ENCODE assay signal across 18 cellular contexts in the genomic region with DNA sequence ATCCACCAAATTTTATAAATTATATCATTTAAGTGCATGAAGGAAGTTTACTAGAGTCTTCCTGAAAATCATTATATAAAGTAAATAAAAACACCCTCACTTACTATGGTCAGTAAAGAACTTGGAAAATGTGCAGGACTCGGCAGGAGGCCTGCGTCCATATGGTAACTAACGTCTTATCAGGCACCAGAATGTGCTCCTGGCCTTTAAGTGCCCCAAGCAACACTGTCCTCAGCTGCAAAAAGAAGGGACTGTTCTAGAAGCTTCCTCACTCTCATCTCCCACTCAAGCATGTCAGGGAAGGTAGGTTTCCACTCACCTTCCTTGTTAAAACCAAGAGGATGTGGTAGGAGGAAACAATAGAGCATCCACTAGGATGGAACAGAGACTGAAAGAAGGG. TPM values are rescaled to one million over a fixed set of nuclear protein-coding genes. Genes with fewer than 3 reads are reported as not detected.
DNase-seq lines count a peak whose midpoint lies in the region; ATAC-seq and TF ChIP-seq lines count a peak whose summit lies in the region.
"Had no signal": no experiment of that assay in that cellular context is flagged by ENCODE, and none has a peak within 500 bp of the region (broad histone marks: within the 10 kb centered on the region; RNA-seq: fewer than 3 reads in every experiment).

No MANE protein-coding gene starts in this region.

- no peaks in the 10 kb centered on the region for H3K9me3 ChIP-seq in heart right ventricle
- H3K9me3 ChIP-seq in right cardiac atrium (ENCODE audit: control insufficient read depth, low read length), result no peaks in the 10 kb centered on the region
- no peaks in the 10 kb centered on the region for H3K9me3 ChIP-seq in SJCRH30 (replicated peaks)
- H3K9me3 ChIP-seq: MG63 had no signal

- H3K36me3 Mint-ChIP-seq in activated CD8-positive, alpha-beta memory T cell treated with anti-CD3 and anti-CD28 coated beads, Interleukin-2, amount 10 ng/mL, durations not matched to agents 7 days and 5 days, result peaks cover 47% of the 10 kb centered on the region

- no peak overlapping the region for H3K4me3 Mint-ChIP-seq in activated CD8-positive, alpha-beta memory T cell treated with anti-CD3 and anti-CD28 coated beads, Interleukin-2, amount 10 ng/mL, durations not matched to agents 7 days and 5 days

- no peak for TF ChIP-seq CTCF in heart right ventricle (IDR thresholded peaks at IDR 0.05)

- H3K4me3 ChIP-seq in heart right ventricle (no peak overlapping the region), right cardiac atrium (ENCODE audit: low read length) (no peak overlapping the region), SJCRH30 (no peak overlapping the region)
- H3K4me3 ChIP-seq: MG63 had no signal

- peaks cover 28% of the 10 kb centered on the region for H3K4me1 Mint-ChIP-seq in activated CD8-positive, alpha-beta memory T cell treated with anti-CD3 and anti-CD28 coated beads, Interleukin-2, amount 10 ng/mL, durations not matched to agents 7 days and 5 days

- no peaks in the 10 kb centered on the region for H3K9me3 Mint-ChIP-seq in activated CD8-positive, alpha-beta memory T cell treated with anti-CD3 and anti-CD28 coated beads, Interleukin-2, amount 10 ng/mL, durations not matched to agents 7 days and 5 days (ENCODE audit: low read depth)

- peaks cover 2 to 68% (median 52%) of the 10 kb centered on the region in 9 donors for H3K4me1 ChIP-seq in heart right ventricle
- H3K4me1 ChIP-seq in right cardiac atrium (ENCODE audit: control insufficient read depth, insufficient read depth, low read length), result peaks cover 7% of the 10 kb centered on the region
- no peaks in the 10 kb centered on the region; the same call in 1 of the 2 replicates for H3K4me1 ChIP-seq in SJCRH30

- no peak for DNase-seq in activated CD8-positive, alpha-beta memory T cell treated with anti-CD3 and anti-CD28 coated beads, Interleukin-2, amount 10 ng/mL, durations not matched to agents 7 days and 5 days
- DNase-seq in activated CD8-positive, alpha-beta memory T cell treated with anti-CD3 and anti-CD28 coated beads, Interleukin-2, amount 50 U/mL, for 48 hours, result no peak
- DNase-seq in heart right ventricle (no peak), left ventricle myocardium superior (no peak), right cardiac atrium (no peak), substantia nigra (lab: John Stamatoyannopoulos, UW) (no peak), SJCRH30 (no peak)
- DNase-seq: DMS153, DND-41, HCEC 1CT, KG1, MG63, NCI-H1694, NCI-H2029 treated with DMSO at 0.1 percent for 48 hours, NCI-H2227 treated with DMSO at 0.1 percent for 48 hours, NCI-H526 treated with DMSO at 0.1 percent for 48 hours, RPMI8226, SHP77 treated with DMSO at 0.1 percent for 48 hours had no signal

- no peaks in the 10 kb centered on the region for H3K36me3 ChIP-seq in heart right ventricle
- H3K36me3 ChIP-seq in SJCRH30, result no peaks in the 10 kb centered on the region
- H3K36me3 ChIP-seq: MG63 had no signal

- H3K27ac ChIP-seq in heart right ventricle, result peak overlapping the region in 8 of 10 donors; percentile 35 to 87 (median 72)
- H3K27ac ChIP-seq in right cardiac atrium (ENCODE audit: low read length), result peak overlapping the region; percentile 30
- H3K27ac ChIP-seq in substantia nigra (ENCODE audit: low read depth, low read length, poor library complexity, severe bottlenecking), result peak overlapping the region; percentile 4
- no peak overlapping the region for H3K27ac ChIP-seq in SJCRH30

- intact Hi-C loops in heart right ventricle (cut with DNase I), result loop anchor here in 1 of 10 donors (5.0 kb wide), 1 partner anchor 52 kb away; no protein-coding TSS in a partner anchor
- intact Hi-C loops in left ventricle myocardium superior (cut with micrococcal nuclease), result no loop called here
- intact Hi-C loops in right cardiac atrium (cut with DNase I), result no loop called here

- H3K27me3 ChIP-seq in heart right ventricle, result no peaks in the 10 kb centered on the region
- H3K27me3 ChIP-seq in right cardiac atrium (ENCODE audit: control insufficient read depth, insufficient read depth), result no peaks in the 10 kb centered on the region
- H3K27me3 ChIP-seq in SJCRH30, result no peaks in the 10 kb centered on the region
- H3K27me3 ChIP-seq: MG63 had no signal

- no peaks in the 10 kb centered on the region for H3K27me3 Mint-ChIP-seq in activated CD8-positive, alpha-beta memory T cell treated with anti-CD3 and anti-CD28 coated beads, Interleukin-2, amount 10 ng/mL, durations not matched to agents 7 days and 5 days

- H3K27ac Mint-ChIP-seq in activated CD8-positive, alpha-beta memory T cell treated with anti-CD3 and anti-CD28 coated beads, Interleukin-2, amount 10 ng/mL, durations not matched to agents 7 days and 5 days, result peak overlapping the region; percentile 1

- CTCF ChIA-PET in activated CD8-positive, alpha-beta memory T cell treated with anti-CD3 and anti-CD28 coated beads, Interleukin-2, amount 10 ng/mL, durations not matched to agents 7 days and 5 days (lab: Charles Lee), result no interaction called here

- WGBS in heart right ventricle, 2 donors, result 75 to 84% methylated on average over 3 of the region's 3 CpGs
- 75% methylated on average over 3 of the region's 3 CpGs for WGBS in right cardiac atrium

- ATAC-seq in activated CD8-positive, alpha-beta memory T cell treated with anti-CD3 and anti-CD28 coated beads, Interleukin-2, amount 10 ng/mL, durations not matched to agents 7 days and 5 days, result no peak
- ATAC-seq in heart right ventricle (peak in 1 of 8 donors; percentile 4), left ventricle myocardium superior (no peak), right cardiac atrium (no peak)

RNA-seq across cellular contexts. Expression of gene SFMBT2, which starts 11.3 kb away (rescaled TPM):
- 10 to 100 TPM; 49.5 to 69.0 TPM for total RNA-seq in activated CD8-positive, alpha-beta memory T cell treated with anti-CD3 and anti-CD28 coated beads, Interleukin-2, amount 10 ng/mL, durations not matched to agents 7 days and 5 days
- total RNA-seq in heart right ventricle, result 10 to 100 TPM in 6 of 10 donors, 1 to 10 TPM in 4; 7.3 to 14.2 (median 10.7) TPM
- polyA plus RNA-seq in heart right ventricle, result 1 to 10 TPM; 4.1 to 4.2 TPM
- 11.0 TPM for total RNA-seq in left ventricle myocardium superior
- 10 to 100 TPM; 11.3 to 12.9 (median 12.1) TPM for total RNA-seq in right cardiac atrium
- polyA plus RNA-seq in right cardiac atrium, result 3.3 TPM
- 7.4 and 8.2 TPM in 2 replicates for total RNA-seq in SJCRH30 (2014; rRNA removed; shearing (Covaris generic))
